In genomic region chr12:52433501-52434095, GRCh38 we compare ENCODE assay signal across 35 cellular contexts. TPM values are rescaled to one million over a fixed set of nuclear protein-coding genes. Genes with fewer than 3 reads are reported as not detected.
"Had no signal": no experiment of that assay in that cellular context is flagged by ENCODE, and none has a peak within 500 bp of the region (broad histone marks: within the 10 kb centered on the region; RNA-seq: fewer than 3 reads in every experiment).

No MANE protein-coding gene starts in this region.

- H3K27ac ChIP-seq: esophagus squamous epithelium, heart right ventricle, lower lobe of right lung, parathyroid adenoma, prostate gland, right atrium auricular region, stomach, thyroid gland, vagina had no signal

- DNase-seq: cortex of kidney; effector CD4-positive, alpha-beta T cell; erythroblast; esophagus squamous epithelium; foreskin melanocyte; glutamatergic neuron; heart right ventricle; hypothalamus; immature natural killer cell; left ventricle myocardium superior; lower lobe of right lung; naive B cell; stimulated activated CD4-positive, alpha-beta T cell treated with anti-CD3 and anti-CD28 coated beads, Interleukin-12 subunit alpha, Interleukin-12 subunit beta, amount 100 ng/mL, for 4 hours; stimulated activated CD4-positive, alpha-beta T cell treated with anti-CD3 and anti-CD28 coated beads, Interleukin-1b, Interleukin-23, amount 100 ng/mL, for 48 hours; stimulated activated CD4-positive, alpha-beta T cell treated with anti-CD3 and anti-CD28 coated beads, Interleukin-4, amount 100 ng/mL, for 1 hour; stimulated activated CD8-positive, alpha-beta memory T cell treated with anti-CD3 and anti-CD28 coated beads, Interleukin-4, amount 100 ng/mL, for 48 hours; stimulated activated naive CD4-positive, alpha-beta T cell treated with Interleukin-2 at 50 U/mL for 16 hours; stomach; thyroid gland; trophoblast cell had no signal

- H3K36me3 Mint-ChIP-seq: immature natural killer cell; memory B cell; naive B cell; natural killer cell treated with Interleukin-12 subunit alpha and Interleukin-12 subunit beta and Interleukin-15 and Interleukin-18, amount 100 ng/mL, for 72 hours had no signal

- H3K9me3 ChIP-seq: esophagus squamous epithelium, heart right ventricle, lower lobe of right lung, mucosa of descending colon, prostate gland, right atrium auricular region, stomach, thyroid gland, vagina had no signal

- H3K79me2 ChIP-seq: parathyroid adenoma had no signal

- H3K4me1 ChIP-seq: lower lobe of right lung, parathyroid adenoma, prostate gland, right atrium auricular region, stomach, thyroid gland had no signal

- H3K27ac Mint-ChIP-seq: immature natural killer cell; memory B cell; naive B cell; natural killer cell treated with Interleukin-12 subunit alpha and Interleukin-12 subunit beta and Interleukin-15 and Interleukin-18, amount 100 ng/mL, for 72 hours had no signal

- H3K36me3 ChIP-seq: esophagus squamous epithelium, heart right ventricle, lower lobe of right lung, prostate gland, right atrium auricular region, stomach, thyroid gland, vagina had no signal

- H2AFZ ChIP-seq: parathyroid adenoma had no signal

- H3K4me3 ChIP-seq: esophagus squamous epithelium, heart right ventricle, lower lobe of right lung, mucosa of descending colon, prostate gland, right atrium auricular region, smooth muscle cell, stomach, thyroid gland, vagina had no signal

- H3K4me1 Mint-ChIP-seq: immature natural killer cell, memory B cell, naive B cell had no signal

- H3K9ac ChIP-seq: parathyroid adenoma had no signal

- H3K4me3 Mint-ChIP-seq: immature natural killer cell; memory B cell; naive B cell; natural killer cell treated with Interleukin-12 subunit alpha and Interleukin-12 subunit beta and Interleukin-15 and Interleukin-18, amount 100 ng/mL, for 72 hours; neural crest cell had no signal

- H3K4me2 ChIP-seq: smooth muscle cell had no signal

- H3K27me3 ChIP-seq: right atrium auricular region, thyroid gland, vagina had no signal

- H3K9me3 Mint-ChIP-seq: immature natural killer cell; memory B cell; natural killer cell treated with Interleukin-12 subunit alpha and Interleukin-12 subunit beta and Interleukin-15 and Interleukin-18, amount 100 ng/mL, for 72 hours had no signal

RNA-seq across cellular contexts. Expression of gene KRT75, which starts 0.6 kb away (rescaled TPM):
- total RNA-seq: dermis microvascular lymphatic vessel endothelial cell; heart right ventricle; left ventricle myocardium superior; lower lobe of right lung; mucosa of descending colon; natural killer cell treated with Interleukin-12 subunit alpha and Interleukin-12 subunit beta and Interleukin-15 and Interleukin-18, amount 100 ng/mL, for 72 hours; neural crest cell; prostate gland; right atrium auricular region; sciatic nerve; stomach; subcutaneous adipose tissue; temporal lobe; thyroid gland; vagina had no signal
- polyA plus RNA-seq: heart right ventricle, immature natural killer cell, stomach had no signal

RNA-seq across cellular contexts. Expression of gene KRT6B, which starts 18.3 kb away (rescaled TPM):
- total RNA-seq: dermis microvascular lymphatic vessel endothelial cell; heart right ventricle; left ventricle myocardium superior; lower lobe of right lung; mucosa of descending colon; natural killer cell treated with Interleukin-12 subunit alpha and Interleukin-12 subunit beta and Interleukin-15 and Interleukin-18, amount 100 ng/mL, for 72 hours; neural crest cell; osteoblast; right atrium auricular region; sciatic nerve; subcutaneous adipose tissue; thyroid gland had no signal

RNA-seq across cellular contexts. Expression of gene KRT82, which starts 27.5 kb away (rescaled TPM):
- total RNA-seq: dermis microvascular lymphatic vessel endothelial cell; esophagus squamous epithelium; heart right ventricle; left ventricle myocardium superior; lower lobe of right lung; mucosa of descending colon; natural killer cell treated with Interleukin-12 subunit alpha and Interleukin-12 subunit beta and Interleukin-15 and Interleukin-18, amount 100 ng/mL, for 72 hours; neural crest cell; osteoblast; prostate gland; right atrium auricular region; sciatic nerve; smooth muscle cell; stomach; subcutaneous adipose tissue; temporal lobe; thyroid gland; vagina had no signal
- polyA plus RNA-seq: heart right ventricle, immature natural killer cell, keratinocyte, stomach had no signal

RNA-seq across cellular contexts. Expression of gene KRT6C, which starts 40.0 kb away (rescaled TPM):
- total RNA-seq: dermis microvascular lymphatic vessel endothelial cell; heart right ventricle; left ventricle myocardium superior; lower lobe of right lung; natural killer cell treated with Interleukin-12 subunit alpha and Interleukin-12 subunit beta and Interleukin-15 and Interleukin-18, amount 100 ng/mL, for 72 hours; neural crest cell; osteoblast; prostate gland; right atrium auricular region; sciatic nerve; subcutaneous adipose tissue; temporal lobe; thyroid gland had no signal
- polyA plus RNA-seq: immature natural killer cell had no signal

RNA-seq across cellular contexts. Expression of gene KRT84, which starts 48.1 kb away (rescaled TPM):
- total RNA-seq: dermis microvascular lymphatic vessel endothelial cell; heart right ventricle; left ventricle myocardium superior; lower lobe of right lung; mucosa of descending colon; natural killer cell treated with Interleukin-12 subunit alpha and Interleukin-12 subunit beta and Interleukin-15 and Interleukin-18, amount 100 ng/mL, for 72 hours; neural crest cell; osteoblast; prostate gland; sciatic nerve; stomach; subcutaneous adipose tissue; temporal lobe; thyroid gland; vagina had no signal
- polyA plus RNA-seq: heart right ventricle, immature natural killer cell, stomach had no signal
